In the genomic region with DNA sequence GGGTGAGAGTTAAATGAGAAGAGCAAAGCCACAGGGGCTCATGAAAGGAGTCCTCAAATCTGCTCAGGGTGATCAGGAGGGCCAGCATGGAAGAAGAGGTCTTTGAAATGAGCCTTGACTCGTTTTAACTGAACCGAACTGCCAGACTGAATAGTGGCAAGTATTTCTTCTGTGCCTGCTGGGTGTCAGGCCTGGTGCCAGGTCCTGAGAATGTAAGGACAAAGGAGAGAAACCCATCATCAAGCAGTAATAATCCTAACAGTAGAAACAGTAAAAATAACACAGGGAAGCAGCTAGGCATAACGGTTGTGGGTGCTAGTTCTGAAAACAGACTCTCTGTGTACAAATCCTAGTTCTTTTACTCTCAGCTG, we compare ENCODE assay signal across 11 cellular contexts. TPM values are rescaled to one million over a fixed set of nuclear protein-coding genes. Genes with fewer than 3 reads are reported as not detected.
DNase-seq lines count a peak whose midpoint lies in the region; ATAC-seq and TF ChIP-seq lines count a peak whose summit lies in the region.
"Had no signal": no experiment of that assay in that cellular context is flagged by ENCODE, and none has a peak within 500 bp of the region (broad histone marks: within the 10 kb centered on the region; RNA-seq: fewer than 3 reads in every experiment).

No MANE protein-coding gene starts in this region.

- H3K27me3 Mint-ChIP-seq in stimulated activated naive CD8-positive, alpha-beta T cell treated with anti-CD3 and anti-CD28 coated beads, Interleukin-15, Interleukin-2, amounts not matched to agents 100 ng/mL and 50 ng/mL, for 24 hours: peaks cover 14% of the 10 kb centered on the region
- H3K27me3 Mint-ChIP-seq in MCF 10A (ENCODE audit: insufficient read depth, unreplicated experiment): no peaks in the 10 kb centered on the region
- peaks cover 4 to 6% (median 4%) of the 10 kb centered on the region in 3 donors for H3K27me3 Mint-ChIP-seq in immature natural killer cell (ENCODE audit: low read depth in 3 of 3)

- CTCF ChIA-PET in MCF 10A (lab: Yijun Ruan, JAX): interaction anchor here (1.6 kb wide), 1 partner anchor 215 kb away, joined by 3 read pairs; no protein-coding TSS in a partner anchor

- H3K9ac ChIP-seq in mucosa of rectum (ENCODE audit: low read depth in 1 of 2, low read length in 2 of 2): no peak overlapping the region

- no peak for DNase-seq in stimulated activated naive CD8-positive, alpha-beta T cell treated with anti-CD3 and anti-CD28 coated beads, Interleukin-15, Interleukin-2, amounts not matched to agents 100 U/mL and 50 U/mL, for 24 hours
- DNase-seq in MCF 10A (ENCODE audit: unreplicated experiment) (peak; percentile 22), vagina (ENCODE audit: extremely low spot score in 2 of 2) (no peak), NCI-H446 (lab: John Stamatoyannopoulos, UW) (no peak), immature natural killer cell (no peak), NCI-H226 (no peak)
- DNase-seq: activated effector memory CD4-positive, alpha-beta T cell treated with anti-CD3 and anti-CD28 coated beads, Interleukin-2, amount 50 U/mL, for 16 hours; CD8-positive, alpha-beta T cell had no signal

- intact Hi-C loops in MCF 10A (cut with micrococcal nuclease) (no loop called here), vagina (cut with DNase I) (no loop called here)

- no peak for TF ChIP-seq CTCF in MCF 10A (IDR thresholded peaks at IDR 0.05; ENCODE audit: unreplicated experiment)
- TF ChIP-seq CTCF in vagina (IDR thresholded peaks at IDR 0.05): no peak

- H3K27ac Mint-ChIP-seq in stimulated activated naive CD8-positive, alpha-beta T cell treated with anti-CD3 and anti-CD28 coated beads, Interleukin-15, Interleukin-2, amounts not matched to agents 100 ng/mL and 50 ng/mL, for 24 hours: peak overlapping the region; percentile 81
- H3K27ac Mint-ChIP-seq in MCF 10A (ENCODE audit: low read depth, unreplicated experiment) (peak overlapping the region; percentile 72), immature natural killer cell (no peak overlapping the region)
- H3K27ac Mint-ChIP-seq: CD8-positive, alpha-beta T cell; T-helper 2 cell treated with Interferon-gamma antibody and Interleukin-4, amounts not matched to agents 5 μg/mL and 100 μg/mL, for 36 hours had no signal

- H3K4me1 Mint-ChIP-seq in stimulated activated naive CD8-positive, alpha-beta T cell treated with anti-CD3 and anti-CD28 coated beads, Interleukin-15, Interleukin-2, amounts not matched to agents 100 ng/mL and 50 ng/mL, for 24 hours (ENCODE audit: low read depth): peaks cover 55% of the 10 kb centered on the region
- H3K4me1 Mint-ChIP-seq in MCF 10A (ENCODE audit: insufficient read depth, unreplicated experiment) (peaks cover 39% of the 10 kb centered on the region), immature natural killer cell (no peaks in the 10 kb centered on the region)

- ATAC-seq in stimulated activated naive CD8-positive, alpha-beta T cell treated with anti-CD3 and anti-CD28 coated beads, Interleukin-15, Interleukin-2, amounts not matched to agents 100 U/mL and 50 U/mL, for 24 hours: no peak
- ATAC-seq: CD8-positive, alpha-beta T cell had no signal

- H3K27ac ChIP-seq in mucosa of rectum (ENCODE audit: low read depth in 2 of 2, low read length in 2 of 2) (peak overlapping the region; percentile 41), vagina (peak overlapping the region; percentile 61)

- H3K36me3 ChIP-seq in mucosa of rectum (ENCODE audit: control insufficient read depth in 2 of 2, insufficient read depth in 2 of 2, low read length in 2 of 2) (no peaks in the 10 kb centered on the region), vagina (no peaks in the 10 kb centered on the region)

- POLR2A ChIA-PET in MCF 10A (lab: Yijun Ruan, JAX): interaction anchor here (0.5 to 2.7 kb wide), 8 partner anchors 18 to 118 kb away, joined by 3 to 17 read pairs (median 3); a partner anchor contains a TSS

- peak overlapping the region; percentile 51 for H3K4me3 Mint-ChIP-seq in stimulated activated naive CD8-positive, alpha-beta T cell treated with anti-CD3 and anti-CD28 coated beads, Interleukin-15, Interleukin-2, amounts not matched to agents 100 ng/mL and 50 ng/mL, for 24 hours
- H3K4me3 Mint-ChIP-seq in MCF 10A (ENCODE audit: unreplicated experiment) (no peak overlapping the region), immature natural killer cell (no peak overlapping the region)
- H3K4me3 Mint-ChIP-seq: CD8-positive, alpha-beta T cell; T-helper 2 cell treated with Interferon-gamma antibody and Interleukin-4, amounts not matched to agents 5 μg/mL and 100 μg/mL, for 36 hours had no signal

- no TSS peak for BruUV-seq in MCF 10A (replicated peaks; lab: Mats Ljungman, UMichigan)

- peaks cover 23 to 31% of the 10 kb centered on the region in 2 donors for H3K4me1 ChIP-seq in mucosa of rectum (ENCODE audit: control insufficient read depth in 2 of 2, insufficient read depth in 2 of 2, low read length in 2 of 2)
- H3K4me1 ChIP-seq in vagina: peaks cover 37% of the 10 kb centered on the region

- H3K27me3 ChIP-seq in mucosa of rectum (ENCODE audit: control insufficient read depth in 2 of 2, insufficient read depth in 2 of 2, low read length in 2 of 2) (no peaks in the 10 kb centered on the region), vagina (no peaks in the 10 kb centered on the region)

- H3K4me3 ChIP-seq in mucosa of rectum (ENCODE audit: low read length in 2 of 2) (no peak overlapping the region), vagina (no peak overlapping the region)

- H3K36me3 Mint-ChIP-seq in stimulated activated naive CD8-positive, alpha-beta T cell treated with anti-CD3 and anti-CD28 coated beads, Interleukin-15, Interleukin-2, amounts not matched to agents 100 ng/mL and 50 ng/mL, for 24 hours (ENCODE audit: low read depth): no peaks in the 10 kb centered on the region
- H3K36me3 Mint-ChIP-seq in MCF 10A (ENCODE audit: insufficient read depth, unreplicated experiment) (no peaks in the 10 kb centered on the region), immature natural killer cell (no peaks in the 10 kb centered on the region)
- H3K36me3 Mint-ChIP-seq: CD8-positive, alpha-beta T cell had no signal

- no peaks in the 10 kb centered on the region for H3K9me3 ChIP-seq in mucosa of rectum (ENCODE audit: control insufficient read depth in 2 of 2, low read length in 2 of 2)
- H3K9me3 ChIP-seq in vagina: no peaks in the 10 kb centered on the region

- no peaks in the 10 kb centered on the region for H3K9me3 Mint-ChIP-seq in stimulated activated naive CD8-positive, alpha-beta T cell treated with anti-CD3 and anti-CD28 coated beads, Interleukin-15, Interleukin-2, amounts not matched to agents 100 ng/mL and 50 ng/mL, for 24 hours
- H3K9me3 Mint-ChIP-seq in MCF 10A (ENCODE audit: unreplicated experiment): no peaks in the 10 kb centered on the region
- H3K9me3 Mint-ChIP-seq in immature natural killer cell: no peaks in the 10 kb centered on the region
- H3K9me3 Mint-ChIP-seq: CD8-positive, alpha-beta T cell; T-helper 2 cell treated with Interferon-gamma antibody and Interleukin-4, amounts not matched to agents 5 μg/mL and 100 μg/mL, for 36 hours had no signal

- TF ChIP-seq POLR2A in vagina (IDR thresholded peaks at IDR 0.05): no peak

RNA-seq across cellular contexts. Expression of a gene that starts 40.4 kb away (rescaled TPM):
- total RNA-seq in MCF 10A (2022): 19.9 and 26.1 TPM in 2 replicates
- 53.5 TPM for total RNA-seq in vagina
- 10 to 100 TPM in 2 of 3 donors, 1 to 10 TPM in 1; 8.9 to 11.9 (median 10.0) TPM for polyA plus RNA-seq in immature natural killer cell

Comparison
In these comparisons a context has a peak if more than half of its experiments do, and no peak if none do; other contexts are left out.
1. H3K27ac Mint-ChIP-seq: peak in stimulated activated naive CD8-positive, alpha-beta T cell treated with anti-CD3 and anti-CD28 coated beads, Interleukin-15, Interleukin-2, amounts not matched to agents 100 ng/mL and 50 ng/mL, for 24 hours (single experiment) and MCF 10A (single experiment); none in immature natural killer cell (0 of 6).